ENCODE assay signal across 8 cellular contexts in genomic region chr7:127588697-127589482, GRCh38. TPM values are rescaled to one million over a fixed set of nuclear protein-coding genes. Genes with fewer than 3 reads are reported as not detected.
DNase-seq lines count a peak whose midpoint lies in the region; ATAC-seq, FAIRE-seq and TF ChIP-seq lines count a peak whose summit lies in the region.

No MANE protein-coding gene starts in this region.

- peak; percentile 65 for DNase-seq in COR-L47 (lab: John Stamatoyannopoulos, UW)
- DNase-seq in NT2/D1 (ENCODE audit: low read depth, low spot score): peak; percentile 60
- DNase-seq in amniotic stem cell (lab: John Stamatoyannopoulos, UW): peak; percentile 15
- peak; percentile 42 for DNase-seq in left cardiac atrium
- DNase-seq in pancreas: peak; percentile 76 to 93 (median 86)
- no peak for DNase-seq in GOT3 (lab: John Stamatoyannopoulos, UW)

- no peak for TF ChIP-seq CTCF in pancreas (IDR thresholded peaks at IDR 0.05)

- intact Hi-C loops in left cardiac atrium (cut with DNase I): loop anchor here in 1 of 2 donors (5.0 to 10.0 kb wide), 3 partner anchors 63 to 446 kb away; partner anchors contain the start of genes LRRC4, SND1 and ZNF800
- intact Hi-C loops in pancreas (cut with DNase I): loop anchor here in 1 of 3 donors (5.0 kb wide), 1 partner anchor 202 kb away; no protein-coding TSS in a partner anchor

- H3K4me1 ChIP-seq in NT2/D1 (ENCODE audit: insufficient read depth, insufficient read length) (peaks cover 2% of the 10 kb centered on the region), pancreas (peaks cover 19 to 37% (median 22%) of the 10 kb centered on the region in 3 donors)

- peaks cover 6% of the 10 kb centered on the region; the same call in 1 of the 2 replicates for H3K9me3 ChIP-seq in NT2/D1 (ENCODE audit: insufficient read depth, low read length)
- no peaks in the 10 kb centered on the region for H3K9me3 ChIP-seq in pancreas

- peak overlapping the region; percentile 75 for H3K4me3 ChIP-seq in NT2/D1 (ENCODE audit: insufficient read length, low read depth)
- peak overlapping the region; percentile 64 to 100 (median 94) for H3K4me3 ChIP-seq in pancreas

- H3K27me3 ChIP-seq in NT2/D1 (ENCODE audit: insufficient read depth, insufficient read length): peaks cover 24% of the 10 kb centered on the region
- no peaks in the 10 kb centered on the region for H3K27me3 ChIP-seq in pancreas

- ATAC-seq in GM19438 (IDR thresholded peaks at IDR 0.05; ENCODE audit: low read depth, unreplicated experiment) (peak; percentile 28), HG03469 (IDR thresholded peaks at IDR 0.05; ENCODE audit: unreplicated experiment) (peak; percentile 2), left cardiac atrium (peak; percentile 25 to 37), pancreas (peak; percentile 55 to 73 (median 68))

- H3K36me3 ChIP-seq in NT2/D1 (ENCODE audit: insufficient read depth, insufficient read length, low read length) (peaks cover 28% of the 10 kb centered on the region), pancreas (peaks cover 4 to 20% (median 10%) of the 10 kb centered on the region in 3 donors)

- peak overlapping the region; percentile 82 for H3K9ac ChIP-seq in NT2/D1 (ENCODE audit: insufficient read length, low read depth)

- WGBS in pancreas, 2 donors: 2% methylated on average over 38 to 43 of the region's 43 CpGs

- FAIRE-seq in pancreas (lab: Jason Lieb, UNC): no peak

- H3K27ac ChIP-seq in pancreas: peak overlapping the region; percentile 93 to 98 (median 96)

RNA-seq across cellular contexts. Expression of gene ARF5, which starts 0.7 kb away (rescaled TPM):
- total RNA-seq in left cardiac atrium (10 to 100 TPM; 72.2 to 91.1 TPM), pancreas (10 to 100 TPM; 71.0 to 86.4 (median 76.8) TPM)
- 100 to 1,000 TPM; 160 to 207 TPM for polyA plus RNA-seq in pancreas

RNA-seq across cellular contexts. Expression of gene GCC1, which starts 3.5 kb away (rescaled TPM):
- total RNA-seq in left cardiac atrium: 1 to 10 TPM; 7.9 to 9.0 TPM
- 10 to 100 TPM in 1 of 6 donors, 1 to 10 TPM in 5; 6.5 to 12.2 (median 7.0) TPM for total RNA-seq in pancreas
- 1 to 10 TPM; 4.3 to 4.6 TPM for polyA plus RNA-seq in pancreas

RNA-seq across cellular contexts. Expression of gene FSCN3, which starts 4.6 kb away (rescaled TPM):
- total RNA-seq in left cardiac atrium (under 1 TPM in 1 of 2 donors, not detected in 1; 0.99 TPM), pancreas (under 1 TPM in 3 of 6 donors, not detected in 3; 0.37 to 0.49 (median 0.41) TPM)
- polyA plus RNA-seq in pancreas: under 1 TPM; 0.89 to 0.95 TPM

RNA-seq across cellular contexts. Expression of gene PAX4, which starts 29.1 kb away (rescaled TPM):
- total RNA-seq in left cardiac atrium (not detected), pancreas (under 1 TPM in 2 of 6 donors, not detected in 4; 0.09 to 0.21 TPM)
- under 1 TPM in 1 of 2 donors, not detected in 1; 0.42 TPM for polyA plus RNA-seq in pancreas

Comparison
In these comparisons a context has a peak if more than half of its experiments do, and no peak if none do; other contexts are left out.
1. ATAC-seq: peak in every context shown above with its lines; median percentile 68 in pancreas; 31 in left cardiac atrium; 28 in GM19438; 2 in HG03469.